In genomic region chr22:46714550-46714949, GRCh38 we compare ENCODE assay signal across 2 cellular contexts.
TF ChIP-seq lines count a peak whose summit lies in the region.

No MANE protein-coding gene starts in this region.

TF ChIP-seq in SK-N-SH, 30 proteins besides CTCF, POLR2A, EP300 and RAD21:
- TF ChIP-seq REST (IDR thresholded peaks at IDR 0.05; ENCODE audit: low read depth, low read length), result no peak
- TF ChIP-seq MAX (IDR thresholded peaks at IDR 0.05; ENCODE audit: low read depth), result no peak

TF ChIP-seq in SK-N-SH treated with all-trans-retinoic acid at 6 μM for 48 hours, 23 proteins besides CTCF, POLR2A, EP300 and RAD21:
- TF ChIP-seq ZFP30 (CRISPR knock-in tag; IDR thresholded peaks at IDR 0.05), result no peak
- no peak for TF ChIP-seq ZNF565 (CRISPR knock-in tag; conservative IDR thresholded peaks at IDR 0.05; ENCODE audit: low read depth)
- no peak for TF ChIP-seq OSR1 (CRISPR knock-in tag; IDR thresholded peaks at IDR 0.05)
- no peak for TF ChIP-seq TCF4 (CRISPR knock-in tag; IDR thresholded peaks at IDR 0.05; ENCODE audit: borderline replicate concordance)
- TF ChIP-seq CSDC2 (CRISPR knock-in tag; IDR thresholded peaks at IDR 0.05), result no peak
- TF ChIP-seq ESRRG (CRISPR knock-in tag; IDR thresholded peaks at IDR 0.05), result no peak
- TF ChIP-seq CREB5 (CRISPR knock-in tag; IDR thresholded peaks at IDR 0.05; ENCODE audit: low read depth), result no peak
- TF ChIP-seq ISL1 (CRISPR knock-in tag; IDR thresholded peaks at IDR 0.05), result no peak
- no peak for TF ChIP-seq RARB (CRISPR knock-in tag; IDR thresholded peaks at IDR 0.05)
- TF ChIP-seq TSHZ2 (CRISPR knock-in tag; IDR thresholded peaks at IDR 0.05), result no peak
- no peak for TF ChIP-seq ZC3H10 (CRISPR knock-in tag; IDR thresholded peaks at IDR 0.05)
- TF ChIP-seq ZNF70 (CRISPR knock-in tag; IDR thresholded peaks at IDR 0.05), result no peak
- no peak for TF ChIP-seq SNAI2 (CRISPR knock-in tag; IDR thresholded peaks at IDR 0.05)
- no peak for TF ChIP-seq ARNTL (CRISPR knock-in tag; IDR thresholded peaks at IDR 0.05; ENCODE audit: borderline replicate concordance, low read depth)
